In the genomic region with DNA sequence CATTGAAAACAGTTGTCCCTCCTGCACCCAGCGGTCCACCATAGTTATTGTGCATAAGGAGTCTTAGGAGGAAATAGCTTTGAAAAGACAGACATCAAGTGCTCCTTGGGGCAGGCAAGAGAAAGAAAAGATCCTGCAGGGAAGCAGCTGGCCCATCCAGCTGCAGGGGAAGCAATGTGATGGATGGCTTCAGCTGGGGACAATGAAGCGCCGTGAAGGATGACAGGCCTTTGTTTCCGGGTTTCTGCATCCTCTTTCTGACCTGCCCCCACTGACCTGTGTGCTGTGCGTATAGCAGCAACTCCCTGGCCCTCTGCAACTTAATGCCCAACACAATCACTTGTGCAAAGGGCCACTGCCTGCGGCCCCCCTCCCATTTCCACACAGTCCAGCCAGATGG, we compare ENCODE assay signal across 14 cellular contexts.
"Had no signal": no experiment of that assay in that cellular context is flagged by ENCODE, and none has a peak within 500 bp of the region (broad histone marks: within the 10 kb centered on the region; RNA-seq: fewer than 3 reads in every experiment).

No MANE protein-coding gene starts in this region.

- DNase-seq: activated CD4-positive, alpha-beta T cell treated with anti-CD3 and anti-CD28 coated beads, Interleukin-2, amount 50 U/mL, for 48 hours; activated gamma-delta T cell treated with Interleukin-2 at 50 U/mL for 16 hours; activated naive CD8-positive, alpha-beta T cell treated with anti-CD3 and anti-CD28 coated beads, Interleukin-2, amount 10 ng/mL, durations not matched to agents 7 days and 5 days; activated T-cell treated with anti-CD3 and anti-CD28 coated beads, Interleukin-2, amount 50 U/mL, for 72 hours; heart left ventricle; islet precursor cell; left lung; ovary; T-helper 17 cell; tibial artery had no signal

- H3K4me1 ChIP-seq: heart left ventricle, left lung, tibial artery, vagina had no signal

- H3K4me3 ChIP-seq: dorsolateral prefrontal cortex, heart left ventricle, left lung, ovary, skin epidermis, tibial artery, vagina had no signal

- H3K9me3 ChIP-seq: ovary, vagina had no signal

- H3K36me3 ChIP-seq: heart left ventricle, left lung, ovary, tibial artery, vagina had no signal

- H3K27me3 ChIP-seq: dorsolateral prefrontal cortex, heart left ventricle, left lung, ovary, tibial artery, vagina had no signal

- ATAC-seq: activated CD4-positive, CD25-positive, alpha-beta regulatory T cell treated with anti-CD3 and anti-CD28 coated beads, Interleukin-2, amount 50 U/mL, for 24 hours; activated T-cell treated with anti-CD3 and anti-CD28 coated beads, Interleukin-2, amount 50 U/mL, for 72 hours; heart left ventricle; left lung; T-helper 17 cell had no signal

- H3K27ac ChIP-seq: heart left ventricle, left lung, ovary, skin epidermis, tibial artery, vagina had no signal
